Comparison of ENCODE assay signal across 1 cellular context in the genomic region with DNA sequence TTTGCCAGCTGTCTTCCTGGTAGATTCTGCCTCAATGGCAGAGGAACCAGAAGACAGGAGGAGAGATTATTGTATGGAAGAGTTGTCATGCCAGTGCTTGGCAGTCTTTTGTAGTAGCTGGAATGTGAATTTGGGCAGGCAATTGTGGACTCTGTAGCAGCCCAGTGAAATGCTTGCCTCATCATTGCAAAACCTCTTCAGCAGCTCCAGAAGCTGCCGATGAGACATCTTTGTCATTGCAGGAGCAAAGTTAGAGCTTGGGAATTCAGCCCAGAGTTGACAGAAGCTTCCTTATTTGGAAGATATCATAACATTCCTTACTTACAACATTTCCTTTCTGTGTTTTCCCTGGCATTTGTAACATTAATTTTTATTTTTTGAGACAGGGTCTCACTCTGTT.
TF ChIP-seq lines count a peak whose summit lies in the region.

No MANE protein-coding gene starts in this region.

TF ChIP-seq in GM23338, 12 proteins besides CTCF, POLR2A, EP300 and RAD21 (continued from another document):
- TF ChIP-seq, protein P1, sequence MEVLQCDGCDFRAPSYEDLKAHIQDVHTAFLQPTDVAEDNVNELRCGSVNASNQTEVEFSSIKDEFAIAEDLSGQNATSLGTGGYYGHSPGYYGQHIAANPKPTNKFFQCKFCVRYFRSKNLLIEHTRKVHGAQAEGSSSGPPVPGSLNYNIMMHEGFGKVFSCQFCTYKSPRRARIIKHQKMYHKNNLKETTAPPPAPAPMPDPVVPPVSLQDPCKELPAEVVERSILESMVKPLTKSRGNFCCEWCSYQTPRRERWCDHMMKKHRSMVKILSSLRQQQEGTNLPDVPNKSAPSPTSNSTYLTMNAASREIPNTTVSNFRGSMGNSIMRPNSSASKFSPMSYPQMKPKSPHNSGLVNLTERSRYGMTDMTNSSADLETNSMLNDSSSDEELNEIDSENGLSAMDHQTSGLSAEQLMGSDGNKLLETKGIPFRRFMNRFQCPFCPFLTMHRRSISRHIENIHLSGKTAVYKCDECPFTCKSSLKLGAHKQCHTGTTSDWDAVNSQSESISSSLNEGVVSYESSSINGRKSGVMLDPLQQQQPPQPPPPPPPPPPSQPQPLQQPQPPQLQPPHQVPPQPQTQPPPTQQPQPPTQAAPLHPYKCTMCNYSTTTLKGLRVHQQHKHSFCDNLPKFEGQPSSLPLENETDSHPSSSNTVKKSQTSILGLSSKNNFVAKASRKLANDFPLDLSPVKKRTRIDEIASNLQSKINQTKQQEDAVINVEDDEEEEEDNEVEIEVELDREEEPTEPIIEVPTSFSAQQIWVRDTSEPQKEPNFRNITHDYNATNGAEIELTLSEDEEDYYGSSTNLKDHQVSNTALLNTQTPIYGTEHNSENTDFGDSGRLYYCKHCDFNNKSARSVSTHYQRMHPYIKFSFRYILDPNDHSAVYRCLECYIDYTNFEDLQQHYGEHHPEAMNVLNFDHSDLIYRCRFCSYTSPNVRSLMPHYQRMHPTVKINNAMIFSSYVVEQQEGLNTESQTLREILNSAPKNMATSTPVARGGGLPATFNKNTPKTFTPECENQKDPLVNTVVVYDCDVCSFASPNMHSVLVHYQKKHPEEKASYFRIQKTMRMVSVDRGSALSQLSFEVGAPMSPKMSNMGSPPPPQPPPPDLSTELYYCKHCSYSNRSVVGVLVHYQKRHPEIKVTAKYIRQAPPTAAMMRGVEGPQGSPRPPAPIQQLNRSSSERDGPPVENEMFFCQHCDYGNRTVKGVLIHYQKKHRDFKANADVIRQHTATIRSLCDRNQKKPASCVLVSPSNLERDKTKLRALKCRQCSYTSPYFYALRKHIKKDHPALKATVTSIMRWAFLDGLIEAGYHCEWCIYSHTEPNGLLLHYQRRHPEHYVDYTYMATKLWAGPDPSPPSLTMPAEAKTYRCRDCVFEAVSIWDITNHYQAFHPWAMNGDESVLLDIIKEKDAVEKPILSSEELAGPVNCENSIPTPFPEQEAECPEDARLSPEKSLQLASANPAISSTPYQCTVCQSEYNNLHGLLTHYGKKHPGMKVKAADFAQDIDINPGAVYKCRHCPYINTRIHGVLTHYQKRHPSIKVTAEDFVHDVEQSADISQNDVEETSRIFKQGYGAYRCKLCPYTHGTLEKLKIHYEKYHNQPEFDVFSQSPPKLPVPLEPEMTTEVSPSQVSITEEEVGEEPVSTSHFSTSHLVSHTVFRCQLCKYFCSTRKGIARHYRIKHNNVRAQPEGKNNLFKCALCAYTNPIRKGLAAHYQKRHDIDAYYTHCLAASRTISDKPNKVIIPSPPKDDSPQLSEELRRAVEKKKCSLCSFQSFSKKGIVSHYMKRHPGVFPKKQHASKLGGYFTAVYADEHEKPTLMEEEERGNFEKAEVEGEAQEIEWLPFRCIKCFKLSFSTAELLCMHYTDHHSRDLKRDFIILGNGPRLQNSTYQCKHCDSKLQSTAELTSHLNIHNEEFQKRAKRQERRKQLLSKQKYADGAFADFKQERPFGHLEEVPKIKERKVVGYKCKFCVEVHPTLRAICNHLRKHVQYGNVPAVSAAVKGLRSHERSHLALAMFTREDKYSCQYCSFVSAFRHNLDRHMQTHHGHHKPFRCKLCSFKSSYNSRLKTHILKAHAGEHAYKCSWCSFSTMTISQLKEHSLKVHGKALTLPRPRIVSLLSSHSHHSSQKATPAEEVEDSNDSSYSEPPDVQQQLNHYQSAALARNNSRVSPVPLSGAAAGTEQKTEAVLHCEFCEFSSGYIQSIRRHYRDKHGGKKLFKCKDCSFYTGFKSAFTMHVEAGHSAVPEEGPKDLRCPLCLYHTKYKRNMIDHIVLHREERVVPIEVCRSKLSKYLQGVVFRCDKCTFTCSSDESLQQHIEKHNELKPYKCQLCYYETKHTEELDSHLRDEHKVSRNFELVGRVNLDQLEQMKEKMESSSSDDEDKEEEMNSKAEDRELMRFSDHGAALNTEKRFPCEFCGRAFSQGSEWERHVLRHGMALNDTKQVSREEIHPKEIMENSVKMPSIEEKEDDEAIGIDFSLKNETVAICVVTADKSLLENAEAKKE (CRISPR knock-in tag; IDR thresholded peaks at IDR 0.05), result no peak
